21 cellular contexts compared by ENCODE assay signal in the genomic region with DNA sequence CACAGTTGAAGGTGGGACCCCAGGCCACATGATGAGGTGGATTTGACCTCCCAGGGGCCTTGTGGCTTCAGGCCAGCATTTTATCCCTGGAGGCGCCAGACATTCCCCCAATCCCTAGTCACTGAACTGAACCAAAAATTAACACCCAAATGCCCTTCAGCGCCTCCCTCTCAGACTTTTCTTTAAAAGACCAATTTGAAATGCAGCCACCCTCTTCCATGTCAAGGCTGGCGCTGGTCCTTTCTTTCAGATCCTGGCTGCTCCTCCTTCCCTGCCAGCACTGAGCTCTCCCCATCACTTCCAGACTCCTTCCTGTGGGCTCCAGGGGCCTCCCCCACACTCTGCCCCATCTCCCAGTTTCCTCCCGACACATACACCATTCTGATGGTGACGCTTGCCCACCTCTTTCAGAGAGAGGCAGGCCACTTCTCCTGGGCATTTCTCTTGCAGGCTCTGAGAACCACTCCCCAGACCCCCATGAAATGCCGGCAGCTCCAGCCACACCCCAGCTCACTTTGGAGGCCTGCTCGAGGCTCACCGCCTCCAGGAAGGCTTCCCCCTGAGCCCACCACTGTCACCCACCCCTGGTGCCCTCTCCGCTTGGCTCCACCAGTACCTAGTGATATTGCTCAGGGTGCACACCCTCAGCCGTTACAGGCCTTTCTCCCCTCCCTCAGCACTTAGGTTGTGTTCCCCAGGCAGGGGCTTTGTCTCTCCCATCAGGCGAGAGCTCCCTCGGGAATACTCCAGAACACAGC. TPM values are rescaled to one million over a fixed set of nuclear protein-coding genes. Genes with fewer than 3 reads are reported as not detected.
A peak's percentile ranks its signal among the peaks of the same experiment; 100 is the strongest.
DNase-seq lines count a peak whose midpoint lies in the region; ATAC-seq and TF ChIP-seq lines count a peak whose summit lies in the region.
"Had no signal": no experiment of that assay in that cellular context is flagged by ENCODE, and none has a peak within 500 bp of the region (broad histone marks: within the 10 kb centered on the region; RNA-seq: fewer than 3 reads in every experiment).

No MANE protein-coding gene starts in this region.

- peaks cover 61 to 85% (median 81%) of the 10 kb centered on the region in 10 experiments for H3K4me1 ChIP-seq in BLaER1 treated with 17β-estradiol and CSF1 and Interleukin-3, amounts not matched to agents 10 nM and 100 nM
- no peaks in the 10 kb centered on the region for H3K4me1 ChIP-seq in GM23338 (ENCODE audit: insufficient read depth)

- intact Hi-C loops in sciatic nerve (cut with DNase I), result no loop called here
- intact Hi-C loops in activated CD8-positive, alpha-beta T cell treated with anti-CD3 and anti-CD28 coated beads for 36 hours (cut with micrococcal nuclease), result no loop called here

- H3K4me3 Mint-ChIP-seq in glutamatergic neuron (ENCODE audit: unreplicated experiment) (no peak overlapping the region), GM23338 (no peak overlapping the region)
- H3K4me3 Mint-ChIP-seq in activated CD8-positive, alpha-beta T cell treated with anti-CD3 and anti-CD28 coated beads for 36 hours, result no peak overlapping the region
- H3K4me3 Mint-ChIP-seq: activated CD4-positive, alpha-beta T cell treated with anti-CD3 and anti-CD28 coated beads for 36 hours; activated naive CD4-positive, alpha-beta T cell treated with anti-CD3 and anti-CD28 coated beads, Interleukin-2, amount 10 ng/mL, durations not matched to agents 7 days and 5 days; naive thymus-derived CD8-positive, alpha-beta T cell; T-helper 2 cell treated with Interferon-gamma antibody and Interleukin-4, amounts not matched to agents 5 μg/mL and 100 μg/mL, for 36 hours had no signal

- H3K9ac ChIP-seq in BLaER1 treated with 17β-estradiol and CSF1 and Interleukin-3, amounts not matched to agents 10 nM and 100 nM, result peak overlapping the region in 5 of 11 experiments; percentile 8 to 29 (median 11); a peak in 1 of 22 replicates

- H2AFZ ChIP-seq in GM23338, result no peak overlapping the region

- POLR2A ChIA-PET in activated CD8-positive, alpha-beta T cell treated with anti-CD3 and anti-CD28 coated beads for 36 hours (lab: Charles Lee), result no interaction called here

- DNase-seq in RPMI7951 (ENCODE audit: low read depth), result peak; percentile 52
- no peak for DNase-seq in glutamatergic neuron
- DNase-seq in sciatic nerve (ENCODE audit: low spot score), result no peak
- no peak for DNase-seq in activated CD8-positive, alpha-beta T cell treated with anti-CD3 and anti-CD28 coated beads for 36 hours
- no peak for DNase-seq in GM23338 (ENCODE audit: low spot score)
- no peak for DNase-seq in D341Med (ENCODE audit: low spot score)
- DNase-seq: activated CD4-positive, alpha-beta T cell treated with anti-CD3 and anti-CD28 coated beads for 36 hours; activated CD8-positive, alpha-beta memory T cell treated with anti-CD3 and anti-CD28 coated beads, Interleukin-2, amount 50 U/mL, for 48 hours; activated naive CD4-positive, alpha-beta T cell treated with anti-CD3 and anti-CD28 coated beads, Interleukin-2, amount 10 ng/mL, durations not matched to agents 7 days and 5 days; AML-193; DMS153; effector CD8-positive, alpha-beta T cell; HCEC 1CT; naive thymus-derived CD8-positive, alpha-beta T cell; NCI-H187; NCI-H510A; stimulated activated CD4-positive, alpha-beta T cell treated with anti-CD3 and anti-CD28 coated beads, Interleukin-1b, Interleukin-23, amount 100 ng/mL, for 48 hours had no signal

- no peaks in the 10 kb centered on the region for H3K9me3 ChIP-seq in BLaER1 treated with 17β-estradiol and CSF1 and Interleukin-3, amounts not matched to agents 10 nM and 100 nM (replicated peaks in 1 of 11)
- H3K9me3 ChIP-seq: SJSA1 had no signal

- H3K9me3 Mint-ChIP-seq in glutamatergic neuron (ENCODE audit: unreplicated experiment), result peaks cover 3% of the 10 kb centered on the region
- H3K9me3 Mint-ChIP-seq in activated CD8-positive, alpha-beta T cell treated with anti-CD3 and anti-CD28 coated beads for 36 hours, result no peaks in the 10 kb centered on the region
- H3K9me3 Mint-ChIP-seq in GM23338, result no peaks in the 10 kb centered on the region
- H3K9me3 Mint-ChIP-seq: activated naive CD4-positive, alpha-beta T cell treated with anti-CD3 and anti-CD28 coated beads, Interleukin-2, amount 10 ng/mL, durations not matched to agents 7 days and 5 days; naive thymus-derived CD8-positive, alpha-beta T cell; T-helper 2 cell treated with Interferon-gamma antibody and Interleukin-4, amounts not matched to agents 5 μg/mL and 100 μg/mL, for 36 hours had no signal

- H3K36me3 Mint-ChIP-seq in glutamatergic neuron (ENCODE audit: unreplicated experiment) (no peaks in the 10 kb centered on the region), GM23338 (ENCODE audit: low read depth) (no peaks in the 10 kb centered on the region)
- no peaks in the 10 kb centered on the region for H3K36me3 Mint-ChIP-seq in activated CD8-positive, alpha-beta T cell treated with anti-CD3 and anti-CD28 coated beads for 36 hours (ENCODE audit: low read depth)
- H3K36me3 Mint-ChIP-seq: activated naive CD4-positive, alpha-beta T cell treated with anti-CD3 and anti-CD28 coated beads, Interleukin-2, amount 10 ng/mL, durations not matched to agents 7 days and 5 days; naive thymus-derived CD8-positive, alpha-beta T cell had no signal

- TF ChIP-seq CTCF in glutamatergic neuron (IDR thresholded peaks at IDR 0.05; ENCODE audit: partially characterized antibody, unreplicated experiment) (no peak), GM23338 (conservative IDR thresholded peaks at IDR 0.05; ENCODE audit: low read depth in 2 of 2) (no peak)
- no peak for TF ChIP-seq CTCF in activated CD8-positive, alpha-beta T cell treated with anti-CD3 and anti-CD28 coated beads for 36 hours (IDR thresholded peaks at IDR 0.05)

- ATAC-seq in sciatic nerve, result peak; percentile 29
- no peak for ATAC-seq in activated CD8-positive, alpha-beta T cell treated with anti-CD3 and anti-CD28 coated beads for 36 hours
- ATAC-seq in GM23338, result no peak
- ATAC-seq in HG03039 (IDR thresholded peaks at IDR 0.05; ENCODE audit: unreplicated experiment), result no peak
- ATAC-seq: activated CD4-positive, alpha-beta T cell treated with anti-CD3 and anti-CD28 coated beads for 36 hours; naive thymus-derived CD8-positive, alpha-beta T cell had no signal

- H3K4me1 Mint-ChIP-seq in glutamatergic neuron (ENCODE audit: low read depth, unreplicated experiment), result peaks cover 12% of the 10 kb centered on the region
- H3K4me1 Mint-ChIP-seq in activated CD8-positive, alpha-beta T cell treated with anti-CD3 and anti-CD28 coated beads for 36 hours (ENCODE audit: low read depth), result no peaks in the 10 kb centered on the region
- H3K4me1 Mint-ChIP-seq in GM23338, result peaks cover 21% of the 10 kb centered on the region
- H3K4me1 Mint-ChIP-seq: activated CD4-positive, alpha-beta T cell treated with anti-CD3 and anti-CD28 coated beads for 36 hours; naive thymus-derived CD8-positive, alpha-beta T cell had no signal

- H3K27ac Mint-ChIP-seq in glutamatergic neuron (ENCODE audit: unreplicated experiment) (peak overlapping the region; percentile 59), GM23338 (no peak overlapping the region)
- no peak overlapping the region for H3K27ac Mint-ChIP-seq in activated CD8-positive, alpha-beta T cell treated with anti-CD3 and anti-CD28 coated beads for 36 hours
- H3K27ac Mint-ChIP-seq: activated CD4-positive, alpha-beta T cell treated with anti-CD3 and anti-CD28 coated beads for 36 hours; activated naive CD4-positive, alpha-beta T cell treated with anti-CD3 and anti-CD28 coated beads, Interleukin-2, amount 10 ng/mL, durations not matched to agents 7 days and 5 days; T-helper 2 cell treated with Interferon-gamma antibody and Interleukin-4, amounts not matched to agents 5 μg/mL and 100 μg/mL, for 36 hours had no signal

- H3F3A ChIP-seq in GM23338 (replicated peaks; ENCODE audit: low read depth), result no peaks in the 10 kb centered on the region

- peaks cover 0 to 96% (median 44%) of the 10 kb centered on the region in 11 experiments; a peak in 18 of 22 replicates for H3K36me3 ChIP-seq in BLaER1 treated with 17β-estradiol and CSF1 and Interleukin-3, amounts not matched to agents 10 nM and 100 nM
- H3K36me3 ChIP-seq in GM23338 (ENCODE audit: insufficient read depth), result no peaks in the 10 kb centered on the region
- H3K36me3 ChIP-seq: SJSA1 had no signal

- H3K27me3 Mint-ChIP-seq in glutamatergic neuron (ENCODE audit: unreplicated experiment) (peaks cover 5% of the 10 kb centered on the region), GM23338 (ENCODE audit: insufficient read depth, low read depth, poor library complexity) (peaks cover 5% of the 10 kb centered on the region)
- H3K27me3 Mint-ChIP-seq in activated CD8-positive, alpha-beta T cell treated with anti-CD3 and anti-CD28 coated beads for 36 hours, result no peaks in the 10 kb centered on the region
- H3K27me3 Mint-ChIP-seq: activated CD4-positive, alpha-beta T cell treated with anti-CD3 and anti-CD28 coated beads for 36 hours; naive thymus-derived CD8-positive, alpha-beta T cell had no signal

- H3K27me3 ChIP-seq in BLaER1 treated with 17β-estradiol and CSF1 and Interleukin-3, amounts not matched to agents 10 nM and 100 nM, result no peaks in the 10 kb centered on the region
- H3K27me3 ChIP-seq in GM23338 (ENCODE audit: insufficient read depth), result no peaks in the 10 kb centered on the region
- H3K27me3 ChIP-seq: SJSA1 had no signal

- CTCF ChIA-PET in activated CD8-positive, alpha-beta T cell treated with anti-CD3 and anti-CD28 coated beads for 36 hours (lab: Charles Lee), result interaction anchor here (1.0 kb wide), 1 partner anchor 138 kb away, joined by 3 read pairs; no protein-coding TSS in a partner anchor

- no peaks in the 10 kb centered on the region for H3K9me2 ChIP-seq in GM23338 (ENCODE audit: insufficient read depth)

- peak overlapping the region; percentile 34 to 81 (median 53) for H3K4me2 ChIP-seq in BLaER1 treated with 17β-estradiol and CSF1 and Interleukin-3, amounts not matched to agents 10 nM and 100 nM
- no peak overlapping the region for H3K4me2 ChIP-seq in GM23338

- peak overlapping the region in 3 of 11 experiments; percentile 3 to 34 (median 5); a peak in 3 of 22 replicates for H3K27ac ChIP-seq in BLaER1 treated with 17β-estradiol and CSF1 and Interleukin-3, amounts not matched to agents 10 nM and 100 nM
- no peak overlapping the region for H3K27ac ChIP-seq in GM23338 (ENCODE audit: low read depth)
- H3K27ac ChIP-seq: SJSA1 had no signal

- no peaks in the 10 kb centered on the region for H3K79me2 ChIP-seq in GM23338 (replicated peaks; ENCODE audit: insufficient read depth)

- H4K20me1 ChIP-seq in BLaER1 treated with 17β-estradiol and CSF1 and Interleukin-3, amounts not matched to agents 10 nM and 100 nM, result peaks cover 0 to 100% (median 99%) of the 10 kb centered on the region in 11 experiments; a peak in 20 of 22 replicates
- H4K20me1 ChIP-seq in GM23338 (replicated peaks; ENCODE audit: insufficient read depth), result no peaks in the 10 kb centered on the region

- no peak overlapping the region for H3K4me3 ChIP-seq in BLaER1 treated with 17β-estradiol and CSF1 and Interleukin-3, amounts not matched to agents 10 nM and 100 nM
- no peak overlapping the region for H3K4me3 ChIP-seq in GM23338
- H3K4me3 ChIP-seq: SJSA1 had no signal

RNA-seq across cellular contexts. Expression of gene NAV1, which starts 27.0 kb away (rescaled TPM):
- 24.7 and 27.6 TPM in 2 replicates for total RNA-seq in RPMI7951 (2014; rRNA removed; shearing (Covaris generic))
- total RNA-seq in glutamatergic neuron (ENCODE audit: unreplicated experiment) (124 TPM), sciatic nerve (84.0 TPM)
- total RNA-seq in activated CD8-positive, alpha-beta T cell treated with anti-CD3 and anti-CD28 coated beads for 36 hours, result 1 to 10 TPM; 1.6 to 2.1 TPM
- 37.2 and 37.4 TPM in 2 replicates for total RNA-seq in GM23338 (2014; rRNA removed; shearing (Covaris generic))
- 22.6 and 22.7 TPM in 2 replicates for polyA plus RNA-seq in GM23338 (2016; fragmentation: Nextera tagmentation; extraction: Ambion mirVana)

RNA-seq across cellular contexts. Expression of gene CSRP1, which starts 59.0 kb away (rescaled TPM):
- 292 and 402 TPM in 2 replicates for total RNA-seq in RPMI7951 (2014; rRNA removed; shearing (Covaris generic))
- total RNA-seq in glutamatergic neuron (ENCODE audit: unreplicated experiment) (6.2 TPM), sciatic nerve (768 TPM)
- 10 to 100 TPM; 55.3 to 56.2 TPM for total RNA-seq in activated CD8-positive, alpha-beta T cell treated with anti-CD3 and anti-CD28 coated beads for 36 hours
- total RNA-seq in GM23338 (2014; rRNA removed; shearing (Covaris generic)), result 24.1 and 29.9 TPM in 2 replicates
- 5.8 and 6.2 TPM in 2 replicates for polyA plus RNA-seq in GM23338 (2016; fragmentation: Nextera tagmentation; extraction: Ambion mirVana)
